19 cellular contexts compared by ENCODE assay signal in genomic region chr2:227623225-227623624, GRCh38. TPM values are rescaled to one million over a fixed set of nuclear protein-coding genes. Genes with fewer than 3 reads are reported as not detected.
DNase-seq lines count a peak whose midpoint lies in the region; ATAC-seq and TF ChIP-seq lines count a peak whose summit lies in the region.
"Had no signal": no experiment of that assay in that cellular context is flagged by ENCODE, and none has a peak within 500 bp of the region (broad histone marks: within the 10 kb centered on the region; RNA-seq: fewer than 3 reads in every experiment).

No MANE protein-coding gene starts in this region.

- H3K4ac ChIP-seq in mesenchymal stem cell (ENCODE audit: low read depth in 1 of 2, low read length in 2 of 2) = no peak overlapping the region

- H4K20me1 ChIP-seq in PC-3 (ENCODE audit: low read length) = no peaks in the 10 kb centered on the region

- H3K9ac ChIP-seq in PC-3 (ENCODE audit: low read length) = no peak overlapping the region
- H3K9ac ChIP-seq in mesenchymal stem cell (ENCODE audit: low read length) = peak overlapping the region; percentile 24

- intact Hi-C loops in PC-3 (cut with micrococcal nuclease) = no loop called here

- H3K23ac ChIP-seq in mesenchymal stem cell (ENCODE audit: low read length in 2 of 2) = no peak overlapping the region

- no peaks in the 10 kb centered on the region for H3F3A ChIP-seq in PC-3 (ENCODE audit: low read length, unreplicated experiment)

- no peak overlapping the region for H3K14ac ChIP-seq in mesenchymal stem cell (ENCODE audit: low read length in 2 of 2)

- CTCF ChIA-PET in PC-3 (lab: Charles Lee) = no interaction called here

- H3K27ac ChIP-seq in PC-3 (ENCODE audit: low read length) = no peak overlapping the region
- H3K27ac ChIP-seq in mesenchymal stem cell (ENCODE audit: low read length, poor library complexity, severe bottlenecking) = no peak overlapping the region

- H3K4me1 ChIP-seq in PC-3 (ENCODE audit: insufficient read depth, low read length) = peaks cover 5% of the 10 kb centered on the region
- H3K4me1 ChIP-seq in mesenchymal stem cell (ENCODE audit: control insufficient read depth, insufficient read depth, low read depth, low read length) = no peaks in the 10 kb centered on the region

- H3K9me3 ChIP-seq in PC-3 (ENCODE audit: low read length) = no peaks in the 10 kb centered on the region
- peaks cover 8% of the 10 kb centered on the region for H3K9me3 ChIP-seq in mesenchymal stem cell (ENCODE audit: control insufficient read depth, low read length)

- H2BK5ac ChIP-seq in mesenchymal stem cell (ENCODE audit: low read depth, low read length, poor library complexity, severe bottlenecking) = no peak overlapping the region

- no peak overlapping the region for H3K4me3 ChIP-seq in PC-3 (ENCODE audit: low read length)
- no peak overlapping the region for H3K4me3 ChIP-seq in mesenchymal stem cell (ENCODE audit: insufficient read depth in 1 of 2, low read depth in 1 of 2, low read length in 2 of 2)
- H3K4me3 ChIP-seq: lung had no signal

- no peak overlapping the region for H2BK15ac ChIP-seq in mesenchymal stem cell (ENCODE audit: low read depth, poor library complexity, severe bottlenecking)

- no peaks in the 10 kb centered on the region for H3K79me1 ChIP-seq in mesenchymal stem cell (replicated peaks; ENCODE audit: low read length, poor library complexity, severe bottlenecking)

- no peaks in the 10 kb centered on the region for H3K36me3 ChIP-seq in PC-3 (ENCODE audit: low read depth, low read length)
- H3K36me3 ChIP-seq in mesenchymal stem cell (ENCODE audit: control insufficient read depth in 1 of 2, insufficient read depth in 2 of 2, low read depth in 1 of 2, low read length in 2 of 2) = no peaks in the 10 kb centered on the region

- H2BK12ac ChIP-seq in mesenchymal stem cell (ENCODE audit: low read length in 2 of 2) = no peak overlapping the region

- H2AK5ac ChIP-seq in mesenchymal stem cell (ENCODE audit: low read length, severe bottlenecking) = no peak overlapping the region

- H4K91ac ChIP-seq in mesenchymal stem cell (ENCODE audit: low read length) = no peak overlapping the region

- no peak overlapping the region for H3K18ac ChIP-seq in mesenchymal stem cell (ENCODE audit: low read depth in 1 of 2, low read length in 2 of 2)

- H3K79me2 ChIP-seq in PC-3 (ENCODE audit: low read length) = no peaks in the 10 kb centered on the region

- H3K27me3 ChIP-seq in PC-3 (ENCODE audit: low read length) (no peaks in the 10 kb centered on the region), mesenchymal stem cell (ENCODE audit: control insufficient read depth in 1 of 2, insufficient read depth in 1 of 2, low read length in 2 of 2) (no peaks in the 10 kb centered on the region)

- H4K8ac ChIP-seq in mesenchymal stem cell (ENCODE audit: low read length) = no peak overlapping the region

- no peak overlapping the region for H2AFZ ChIP-seq in PC-3 (ENCODE audit: low read length)
- no peak overlapping the region for H2AFZ ChIP-seq in mesenchymal stem cell (ENCODE audit: low read depth, low read length)

- DNase-seq in AG20443 (ENCODE audit: low spot score) (peak; percentile 36), PC-3 (peak; percentile 32), dermis blood vessel endothelial cell (peak; percentile 70), mesenchymal stem cell (peak; percentile 52), NCI-H2081 treated with DMSO at 0.1 percent for 48 hours (lab: John Stamatoyannopoulos, UW) (no peak), NCI-H69 (lab: John Stamatoyannopoulos, UW) (no peak)
- DNase-seq in NK-92 treated with Interleukin-12 subunit alpha and Interleukin-12 subunit beta, amount 100 ng/mL, for 24 hours (lab: John Stamatoyannopoulos, UW) = no peak
- DNase-seq in stimulated activated CD4-positive, alpha-beta T cell treated with anti-CD3 and anti-CD28 coated beads, Interleukin-2, amount 100 ng/mL, for 48 hours = no peak
- DNase-seq: activated CD8-positive, alpha-beta memory T cell treated with anti-CD3 and anti-CD28 coated beads for 24 hours; activated naive CD4-positive, alpha-beta T cell treated with anti-CD3 and anti-CD28 coated beads for 36 hours; CD4-positive, alpha-beta memory T cell; cortex of kidney; NCI-H446 treated with DMSO at 0.1 percent for 48 hours; stimulated activated CD4-positive, alpha-beta T cell treated with anti-CD3 and anti-CD28 coated beads, Interleukin-1b, Interleukin-23, amount 100 ng/mL, for 48 hours; stimulated activated naive B cell treated with anti-CD40 and anti-IgM and Interleukin-4, amounts not matched to agents 10 μg/mL and 1 μg/mL and 100 μg/mL, for 72 hours; T-helper 9 cell had no signal

- H2BK120ac ChIP-seq in mesenchymal stem cell (ENCODE audit: low read depth, low read length) = no peak overlapping the region

- BruUV-seq in PC-3 (replicated peaks; lab: Mats Ljungman, UMichigan) = no TSS peak

- POLR2A ChIA-PET in PC-3 (lab: Charles Lee; ENCODE audit: unreplicated experiment) = no interaction called here

- ATAC-seq in PC-3 = no peak
- ATAC-seq: Panc1; stimulated activated naive B cell treated with anti-CD40 and anti-IgM and Interleukin-4, amounts not matched to agents 10 μg/mL and 1 μg/mL and 100 μg/mL, for 72 hours had no signal

- no peak for TF ChIP-seq CTCF in PC-3 (conservative IDR thresholded peaks at IDR 0.05; ENCODE audit: low read depth, low read length)

- H3K4me2 ChIP-seq in PC-3 (ENCODE audit: low read length) (peak overlapping the region; percentile 17; the same call in 1 of the 2 replicates), mesenchymal stem cell (ENCODE audit: low read length, poor library complexity, severe bottlenecking) (no peak overlapping the region)

- no peaks in the 10 kb centered on the region for H3K9me2 ChIP-seq in PC-3 (replicated peaks; ENCODE audit: low read length)

RNA-seq across cellular contexts. Expression of gene SCYGR4, which starts 5.9 kb away (rescaled TPM):
- total RNA-seq in PC-3 (2014; rRNA removed) = not detected in 2 replicates
- total RNA-seq in dermis blood vessel endothelial cell = not detected in 2 replicates
- polyA plus RNA-seq in mesenchymal stem cell (2013, experiment 1 of 2) = not detected
- not detected for polyA plus RNA-seq in mesenchymal stem cell (2013, experiment 2 of 2)
- total RNA-seq: activated naive CD4-positive, alpha-beta T cell treated with anti-CD3 and anti-CD28 coated beads for 36 hours; CD4-positive, alpha-beta memory T cell; lung had no signal
- polyA plus RNA-seq: CD4-positive, alpha-beta memory T cell; lung had no signal

RNA-seq across cellular contexts. Expression of gene SCYGR3, which starts 8.6 kb away (rescaled TPM):
- total RNA-seq in PC-3 (2014; rRNA removed) = not detected in 2 replicates
- not detected in 2 replicates for total RNA-seq in dermis blood vessel endothelial cell
- not detected for polyA plus RNA-seq in mesenchymal stem cell (2013, experiment 1 of 2)
- not detected for polyA plus RNA-seq in mesenchymal stem cell (2013, experiment 2 of 2)
- total RNA-seq: activated naive CD4-positive, alpha-beta T cell treated with anti-CD3 and anti-CD28 coated beads for 36 hours; CD4-positive, alpha-beta memory T cell; lung; omental fat pad had no signal
- polyA plus RNA-seq: CD4-positive, alpha-beta memory T cell; lung had no signal

RNA-seq across cellular contexts. Expression of gene SCYGR2, which starts 24.5 kb away (rescaled TPM):
- not detected in 2 replicates for total RNA-seq in PC-3 (2014; rRNA removed)
- not detected in 2 replicates for total RNA-seq in dermis blood vessel endothelial cell
- not detected for polyA plus RNA-seq in mesenchymal stem cell (2013, experiment 1 of 2)
- polyA plus RNA-seq in mesenchymal stem cell (2013, experiment 2 of 2) = not detected
- total RNA-seq: activated naive CD4-positive, alpha-beta T cell treated with anti-CD3 and anti-CD28 coated beads for 36 hours; CD4-positive, alpha-beta memory T cell; lung; omental fat pad had no signal
- polyA plus RNA-seq: CD4-positive, alpha-beta memory T cell; lung had no signal

RNA-seq across cellular contexts. Expression of gene SCYGR5, which starts 43.4 kb away (rescaled TPM):
- not detected in 2 replicates for total RNA-seq in PC-3 (2014; rRNA removed)
- not detected in 2 replicates for total RNA-seq in dermis blood vessel endothelial cell
- not detected for polyA plus RNA-seq in mesenchymal stem cell (2013, experiment 1 of 2)
- polyA plus RNA-seq in mesenchymal stem cell (2013, experiment 2 of 2) = not detected
- total RNA-seq: activated naive CD4-positive, alpha-beta T cell treated with anti-CD3 and anti-CD28 coated beads for 36 hours; CD4-positive, alpha-beta memory T cell; lung; omental fat pad had no signal
- polyA plus RNA-seq: CD4-positive, alpha-beta memory T cell; lung had no signal

Comparison
In these comparisons a context has a peak if more than half of its experiments do, and no peak if none do; other contexts are left out.
1. DNase-seq: peak in AG20443 (single experiment), PC-3 (single experiment), dermis blood vessel endothelial cell (single experiment) and mesenchymal stem cell (single experiment); none in NCI-H2081 treated with DMSO at 0.1 percent for 48 hours (single experiment), NK-92 treated with Interleukin-12 subunit alpha and Interleukin-12 subunit beta, amount 100 ng/mL, for 24 hours (single experiment), NCI-H69 (single experiment) and stimulated activated CD4-positive, alpha-beta T cell treated with anti-CD3 and anti-CD28 coated beads, Interleukin-2, amount 100 ng/mL, for 48 hours (0 of 2).